In the genomic region with DNA sequence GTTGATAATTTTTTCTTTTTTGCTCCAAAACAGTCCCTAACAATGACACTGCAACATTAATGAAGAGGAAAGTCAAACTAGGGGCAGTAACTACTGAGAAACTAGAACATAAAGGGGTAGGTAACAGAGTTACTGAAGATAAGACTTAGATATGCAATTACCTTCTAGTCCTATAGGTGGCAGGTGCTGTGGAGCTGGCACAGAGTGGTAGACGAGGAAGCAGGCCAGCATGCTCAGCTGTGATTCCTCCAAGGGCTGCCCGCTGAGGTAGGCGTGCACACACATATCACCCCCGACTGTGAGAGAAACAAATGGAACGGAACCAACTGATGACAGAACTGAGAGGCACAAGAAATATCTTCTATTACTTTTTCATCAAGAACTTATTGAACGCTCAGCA, we compare ENCODE assay signal across 8 cellular contexts.
DNase-seq lines count a peak whose midpoint lies in the region; ATAC-seq and TF ChIP-seq lines count a peak whose summit lies in the region.
"Not testable (repeated sequence)": the region's sequence is repeated elsewhere in the genome, so short reads cannot be mapped to it uniquely, and the experiment has no call there.

No MANE protein-coding gene starts in this region.

- not testable (repeated sequence) for BruUV-seq in PC-9 (replicated peaks; lab: Mats Ljungman, UMichigan)

- not testable (repeated sequence) for H3K4me3 ChIP-seq in PC-9, mucosa of descending colon, upper lobe of right lung

- not testable (repeated sequence) for H3K4me3 Mint-ChIP-seq in activated T-helper 17 cell treated with anti-CD3 and anti-CD28 coated beads, Interleukin-2, amount 50 U/mL, for 72 hours

- not testable (repeated sequence) for H3F3A ChIP-seq in PC-9 (ENCODE audit: insufficient read depth, low read depth)

- not testable (repeated sequence) for H4K20me1 ChIP-seq in PC-9 (ENCODE audit: insufficient read depth)

- not testable (repeated sequence) for H3K9me3 ChIP-seq in PC-9 (ENCODE audit: insufficient read depth, low read depth); mucosa of descending colon; upper lobe of right lung

- not testable (repeated sequence) for H3K9me3 Mint-ChIP-seq in activated T-helper 17 cell treated with anti-CD3 and anti-CD28 coated beads, Interleukin-2, amount 50 U/mL, for 72 hours

- H3K79me2 ChIP-seq in PC-9 (ENCODE audit: low read depth): not testable (repeated sequence)

- H2AFZ ChIP-seq in PC-9: not testable (repeated sequence)

- H3K4me2 ChIP-seq in PC-9: not testable (repeated sequence)

- TF ChIP-seq CTCF in PC-9 (conservative IDR thresholded peaks at IDR 0.05): 0 out of 2 replicates have a peak, but pooled peaks have one; percentile 31
- TF ChIP-seq CTCF in mucosa of descending colon (IDR thresholded peaks at IDR 0.05); upper lobe of right lung (IDR thresholded peaks at IDR 0.05): not testable (repeated sequence)

- H3K36me3 ChIP-seq in PC-9 (ENCODE audit: low read depth); mucosa of descending colon (ENCODE audit: low read depth); upper lobe of right lung: not testable (repeated sequence)

- not testable (repeated sequence) for H3K4me1 ChIP-seq in PC-9 (replicated peaks; ENCODE audit: insufficient read depth); mucosa of descending colon (ENCODE audit: low read depth); upper lobe of right lung

- CTCF ChIA-PET in PC-9 (lab: Charles Lee): not testable (repeated sequence)

- DNase-seq in PC-9; Right ventricle myocardium inferior (ENCODE audit: missing footprints); mucosa of descending colon; upper lobe of right lung: not testable (repeated sequence)

- H3K27ac ChIP-seq in PC-9, upper lobe of right lung: not testable (repeated sequence)

- H3K27ac Mint-ChIP-seq in activated T-helper 17 cell treated with anti-CD3 and anti-CD28 coated beads, Interleukin-2, amount 50 U/mL, for 72 hours: not testable (repeated sequence)

- not testable (repeated sequence) for H3K9me2 ChIP-seq in PC-9 (ENCODE audit: insufficient read depth)

- not testable (repeated sequence) for H3K4me1 Mint-ChIP-seq in activated T-helper 17 cell treated with anti-CD3 and anti-CD28 coated beads, Interleukin-2, amount 50 U/mL, for 72 hours

- peaks cover 36% of the 10 kb centered on the region for H3K36me3 Mint-ChIP-seq in activated T-helper 17 cell treated with anti-CD3 and anti-CD28 coated beads, Interleukin-2, amount 50 U/mL, for 72 hours (ENCODE audit: low read depth)

- not testable (repeated sequence) for H3K27me3 ChIP-seq in PC-9 (ENCODE audit: insufficient read depth, low read depth); upper lobe of right lung

- H3K27me3 Mint-ChIP-seq in activated T-helper 17 cell treated with anti-CD3 and anti-CD28 coated beads, Interleukin-2, amount 50 U/mL, for 72 hours: not testable (repeated sequence)

- intact Hi-C loops in PC-9 (cut with micrococcal nuclease; ENCODE audit: unreplicated experiment); Right ventricle myocardium inferior (cut with DNase I); mucosa of descending colon (cut with DNase I, micrococcal nuclease); upper lobe of right lung (cut with DNase I): not testable (repeated sequence)

- POLR2A ChIA-PET in PC-9 (lab: Charles Lee; ENCODE audit: unreplicated experiment): not testable (repeated sequence)

- ATAC-seq in GM18511 (IDR thresholded peaks at IDR 0.05; ENCODE audit: unreplicated experiment) (peak; percentile 72), GM21723 (IDR thresholded peaks at IDR 0.05; ENCODE audit: unreplicated experiment) (peak; percentile 76), HG03159 (IDR thresholded peaks at IDR 0.05; ENCODE audit: unreplicated experiment) (peak; percentile 76), Right ventricle myocardium inferior (peak; percentile 72), mucosa of descending colon (peak; percentile 78), upper lobe of right lung (peak; percentile 79)
- ATAC-seq in activated T-helper 17 cell treated with anti-CD3 and anti-CD28 coated beads, Interleukin-2, amount 50 U/mL, for 72 hours (replicated peaks): peak; percentile 74
